In genomic region chr7:89761173-89761572, GRCh38 we compare ENCODE assay signal across 16 cellular contexts.
"Had no signal": no experiment of that assay in that cellular context is flagged by ENCODE, and none has a peak within 500 bp of the region (broad histone marks: within the 10 kb centered on the region; RNA-seq: fewer than 3 reads in every experiment).

No MANE protein-coding gene starts in this region.

- H3K36me3 Mint-ChIP-seq: activated naive CD4-positive, alpha-beta T cell treated with anti-CD3 and anti-CD28 coated beads, Interleukin-2, amount 50 U/mL, for 72 hours had no signal

- H3K4me1 Mint-ChIP-seq: nephron progenitor cell had no signal

- H3K27me3 ChIP-seq: foreskin keratinocyte, hepatocyte, stomach, suprapubic skin, tibial nerve, vagina had no signal

- H3K27ac Mint-ChIP-seq: activated naive CD4-positive, alpha-beta T cell treated with anti-CD3 and anti-CD28 coated beads, Interleukin-2, amount 50 U/mL, for 72 hours; nephron progenitor cell had no signal

- ATAC-seq: activated naive CD4-positive, alpha-beta T cell treated with anti-CD3 and anti-CD28 coated beads, Interleukin-2, amount 50 U/mL, for 72 hours; foreskin keratinocyte; left ventricle myocardium superior; sciatic nerve had no signal

- H3K9me3 Mint-ChIP-seq: activated naive CD4-positive, alpha-beta T cell treated with anti-CD3 and anti-CD28 coated beads, Interleukin-2, amount 50 U/mL, for 72 hours; nephron progenitor cell had no signal

- H3K4me1 ChIP-seq: foreskin keratinocyte, stomach, suprapubic skin, tibial nerve had no signal

- H3K4me3 ChIP-seq: hepatocyte, stomach, suprapubic skin, tibial nerve, vagina had no signal

- H3K27ac ChIP-seq: foreskin keratinocyte, hepatocyte, stomach, suprapubic skin, tibial nerve, vagina had no signal

- H3K36me3 ChIP-seq: stomach, suprapubic skin, tibial nerve, vagina had no signal

- DNase-seq: activated CD4-positive, alpha-beta T cell treated with anti-CD3 and anti-CD28 coated beads for 1 hour; activated T-cell treated with anti-CD3 and anti-CD28 coated beads, Interleukin-2, amount 50 U/mL, for 1 hour; foreskin keratinocyte; left ventricle myocardium superior; midbrain; nephron progenitor cell; nucleus accumbens; stimulated activated CD4-positive, alpha-beta T cell treated with anti-CD3 and anti-CD28 coated beads, Interleukin-4, amount 100 ng/mL, for 1 hour; stomach; T-helper 9 cell had no signal

- H3K4me3 Mint-ChIP-seq: nephron progenitor cell had no signal

- H3K9me3 ChIP-seq: stomach, suprapubic skin, vagina had no signal
